ENCODE assay signal across 15 cellular contexts in the genomic region with DNA sequence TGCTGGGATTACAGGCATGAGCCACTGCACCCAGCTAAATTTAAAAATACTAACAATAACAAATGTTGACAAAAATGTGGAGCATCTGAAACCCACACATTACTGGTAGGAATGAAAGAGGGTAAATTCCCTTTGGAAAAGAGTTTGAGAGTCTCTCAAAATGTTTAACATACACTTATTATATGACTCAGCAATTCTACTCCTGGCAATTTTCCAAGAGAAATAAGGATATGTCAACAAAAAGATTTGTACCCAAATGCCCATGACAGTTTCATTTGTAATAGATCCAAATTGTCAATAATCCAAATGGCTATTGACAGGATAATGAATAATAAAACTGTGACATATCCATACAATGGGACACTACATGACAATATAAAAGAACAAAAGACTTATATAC. TPM values are rescaled to one million over a fixed set of nuclear protein-coding genes. Genes with fewer than 3 reads are reported as not detected.
A peak's percentile ranks its signal among the peaks of the same experiment; 100 is the strongest.
DNase-seq lines count a peak whose midpoint lies in the region; ATAC-seq, FAIRE-seq and TF ChIP-seq lines count a peak whose summit lies in the region.
"Had no signal": no experiment of that assay in that cellular context is flagged by ENCODE, and none has a peak within 500 bp of the region (broad histone marks: within the 10 kb centered on the region; RNA-seq: fewer than 3 reads in every experiment).

No MANE protein-coding gene starts in this region.

- H3K4me1 ChIP-seq in CD4-positive, alpha-beta memory T cell (ENCODE audit: insufficient read depth, low read length): peaks cover 61% of the 10 kb centered on the region
- no peaks in the 10 kb centered on the region for H3K4me1 ChIP-seq in H9 (ENCODE audit: insufficient read depth, low read length)

- no peaks in the 10 kb centered on the region for H4K20me1 ChIP-seq in H9 (ENCODE audit: control insufficient read depth, insufficient read depth, insufficient read length)

- no peaks in the 10 kb centered on the region for H3K27me3 Mint-ChIP-seq in CD4-positive, alpha-beta memory T cell
- H3K27me3 Mint-ChIP-seq in H9 (ENCODE audit: low read depth): no peaks in the 10 kb centered on the region

- H3K79me2 ChIP-seq in H9 (ENCODE audit: insufficient read depth, low read length): no peaks in the 10 kb centered on the region

- no peak overlapping the region for H2BK12ac ChIP-seq in H9 (ENCODE audit: insufficient read length, low read depth, low read length)

- no peaks in the 10 kb centered on the region for H3K23me2 ChIP-seq in H9 (ENCODE audit: insufficient read length, low read depth, low read length, poor library complexity, severe bottlenecking)

- no peaks in the 10 kb centered on the region for H3K9me3 ChIP-seq in CD4-positive, alpha-beta memory T cell (ENCODE audit: control insufficient read depth in 1 of 2, low read length in 2 of 2)
- no peaks in the 10 kb centered on the region for H3K9me3 ChIP-seq in H9 (ENCODE audit: control insufficient read depth, low read depth, low read length)
- H3K9me3 ChIP-seq: Peyer's patch had no signal

- peaks cover 41 to 79% of the 10 kb centered on the region in 2 donors for H3K36me3 Mint-ChIP-seq in CD4-positive, alpha-beta memory T cell
- H3K36me3 Mint-ChIP-seq in H9 (ENCODE audit: insufficient read depth in 1 of 3, low read depth in 3 of 3): no peaks in the 10 kb centered on the region

- H3K4ac ChIP-seq in H9 (ENCODE audit: low read depth, low read length): no peak overlapping the region

- H2BK5ac ChIP-seq in H9 (ENCODE audit: insufficient read length, low read length): no peak overlapping the region

- peak overlapping the region in 4 of 8 donors; percentile 13 to 64 (median 49) for H3K4me3 Mint-ChIP-seq in CD4-positive, alpha-beta memory T cell
- H3K4me3 Mint-ChIP-seq in H9: no peak overlapping the region
- H3K4me3 Mint-ChIP-seq: neural crest cell had no signal

- H4K5ac ChIP-seq in H9 (ENCODE audit: insufficient read length, low read depth, low read length): no peak overlapping the region

- H3K79me1 ChIP-seq in H9 (ENCODE audit: insufficient read depth, low read depth, low read length, poor library complexity, severe bottlenecking): no peaks in the 10 kb centered on the region

- no peak for TF ChIP-seq CTCF in H9 (conservative IDR thresholded peaks at IDR 0.05)

- H3K4me3 ChIP-seq in CD4-positive, alpha-beta memory T cell (ENCODE audit: low read length in 2 of 2): no peak overlapping the region
- H3K4me3 ChIP-seq: Peyer's patch had no signal

- no peak overlapping the region for H3K56ac ChIP-seq in H9 (ENCODE audit: insufficient read length, low read depth, low read length)

- no peak overlapping the region for H2BK120ac ChIP-seq in H9 (ENCODE audit: low read depth, low read length, poor library complexity, severe bottlenecking)

- H3T11ph ChIP-seq in H9 (ENCODE audit: low read length): no peak overlapping the region

- no peak for ATAC-seq in HG02870 (IDR thresholded peaks at IDR 0.05; ENCODE audit: unreplicated experiment)

- H4K8ac ChIP-seq in H9 (replicated peaks; ENCODE audit: insufficient read length, low read depth, low read length): no peak overlapping the region

- peaks cover 33 to 72% (median 49%) of the 10 kb centered on the region in 4 donors for H3K4me1 Mint-ChIP-seq in CD4-positive, alpha-beta memory T cell
- no peaks in the 10 kb centered on the region for H3K4me1 Mint-ChIP-seq in H9
- H3K4me1 Mint-ChIP-seq: neural crest cell had no signal

- POLR2A ChIA-PET in CD4-positive, alpha-beta memory T cell (lab: Charles Lee; ENCODE audit: partially characterized antibody): interaction anchor here (1.5 kb wide), 1 partner anchor 9 kb away, joined by 5 read pairs; a partner anchor contains a TSS

- peak; percentile 24 for FAIRE-seq in GM18507 (lab: Jason Lieb, UNC)
- FAIRE-seq: keratinocyte had no signal

- no peak overlapping the region for H3K23ac ChIP-seq in H9 (ENCODE audit: insufficient read length, low read depth, low read length)

- H3K9me3 Mint-ChIP-seq in CD4-positive, alpha-beta memory T cell: no peaks in the 10 kb centered on the region
- H3K9me3 Mint-ChIP-seq in H9: peaks cover 3 to 10% of the 10 kb centered on the region in 2 experiments; a peak in 3 of 5 replicates

- H3K18ac ChIP-seq in H9 (ENCODE audit: insufficient read length, low read depth, low read length): no peak overlapping the region

- H3K4me2 ChIP-seq in H9 (ENCODE audit: insufficient read depth, insufficient read length, low read length): no peak overlapping the region

- H3K27ac ChIP-seq in CD4-positive, alpha-beta memory T cell (ENCODE audit: low read depth, low read length): no peak overlapping the region
- H3K27ac ChIP-seq in H9 (ENCODE audit: insufficient read length, low read depth, low read length): no peak overlapping the region
- H3K27ac ChIP-seq: Peyer's patch had no signal

- H3K27me3 ChIP-seq in CD4-positive, alpha-beta memory T cell (ENCODE audit: insufficient read depth, low read length): no peaks in the 10 kb centered on the region
- no peaks in the 10 kb centered on the region for H3K27me3 ChIP-seq in H9 (ENCODE audit: insufficient read depth, low read length)
- H3K27me3 ChIP-seq: Peyer's patch had no signal

- no peak for DNase-seq in CD4-positive, alpha-beta memory T cell
- DNase-seq in GM18507 (ENCODE audit: extremely low spot score, insufficient read length, low read depth) (no peak), OCI-M1 (lab: John Stamatoyannopoulos, UW) (peak; percentile 56), glomerular endothelial cell (ENCODE audit: extremely low read depth, low read depth, low spot score) (peak; percentile 39), H9 (no peak), NOMO-1 treated with DMSO at 0.1 percent for 48 hours (lab: John Stamatoyannopoulos, UW; ENCODE audit: unreplicated experiment) (no peak), GM19240 (ENCODE audit: insufficient read length, low spot score) (no peak)
- DNase-seq: activated CD8-positive, alpha-beta memory T cell treated with anti-CD3 and anti-CD28 coated beads, Interleukin-2, amount 50 U/mL, for 4 hours; MV-4-11; Peyer's patch; stimulated activated naive CD4-positive, alpha-beta T cell treated with Interleukin-2 at 50 U/mL for 16 hours; T1000 had no signal

- no peak overlapping the region for H4K91ac ChIP-seq in H9 (ENCODE audit: insufficient read length, low read depth, low read length)

- CTCF ChIA-PET in CD4-positive, alpha-beta memory T cell (lab: Charles Lee; ENCODE audit: partially characterized antibody): interaction anchor here (1.8 kb wide), 1 partner anchor 9 kb away, joined by 6 read pairs; a partner anchor contains a TSS

- intact Hi-C loops in CD4-positive, alpha-beta memory T cell (cut with micrococcal nuclease): no loop called here

- H3K36me3 ChIP-seq in CD4-positive, alpha-beta memory T cell (ENCODE audit: insufficient read depth, low read length): peaks cover 43% of the 10 kb centered on the region

- peak overlapping the region in 6 of 7 donors; percentile 35 to 79 (median 72) for H3K27ac Mint-ChIP-seq in CD4-positive, alpha-beta memory T cell
- peak overlapping the region in 1 of 3 experiments; percentile 82; a peak in 3 of 7 replicates for H3K27ac Mint-ChIP-seq in H9

- H3K9ac ChIP-seq in H9 (ENCODE audit: extremely low read depth, insufficient read length, low read length): no peak overlapping the region

- H3K14ac ChIP-seq in H9 (ENCODE audit: insufficient read depth, low read length): no peak overlapping the region

- H2BK15ac ChIP-seq in H9 (ENCODE audit: low read depth, low read length): no peak overlapping the region

- no peak overlapping the region for H2AFZ ChIP-seq in H9 (ENCODE audit: low read length)

- no peak overlapping the region for H2BK20ac ChIP-seq in H9 (ENCODE audit: low read depth, low read length, poor library complexity, severe bottlenecking)

- no peak overlapping the region for H2AK5ac ChIP-seq in H9 (ENCODE audit: insufficient read length, low read length)

RNA-seq across cellular contexts. Expression of a gene that starts 9.0 kb away (rescaled TPM):
- total RNA-seq in CD4-positive, alpha-beta memory T cell: 100 to 1,000 TPM; 336 TPM
- 100 to 1,000 TPM; 441 to 503 TPM for polyA plus RNA-seq in CD4-positive, alpha-beta memory T cell
- 69.1 and 77.3 TPM in 2 replicates for total RNA-seq in glomerular endothelial cell
- total RNA-seq in H9 (2021): 1.1 and 1.2 TPM in 2 replicates

RNA-seq across cellular contexts. Expression of a gene that starts 58.5 kb away (rescaled TPM):
- not detected for total RNA-seq in CD4-positive, alpha-beta memory T cell
- under 1 TPM in 1 of 2 donors, not detected in 1; 0.08 TPM for polyA plus RNA-seq in CD4-positive, alpha-beta memory T cell
- total RNA-seq in glomerular endothelial cell: not detected in 2 replicates
- 0.04 and 0.15 TPM in 2 replicates for total RNA-seq in H9 (2021)
- total RNA-seq: neural crest cell, Peyer's patch had no signal
- polyA plus RNA-seq: keratinocyte had no signal

Comparison
In these comparisons a context has a peak if more than half of its experiments do, and no peak if none do; other contexts are left out.
1. DNase-seq: peak in OCI-M1 (single experiment) and glomerular endothelial cell (single experiment); none in CD4-positive, alpha-beta memory T cell (0 of 5), GM18507 (single experiment), H9 (single experiment), NOMO-1 treated with DMSO at 0.1 percent for 48 hours (single experiment) and GM19240 (single experiment).
2. RNA of a gene that starts 9.0 kb away (total RNA-seq): 336 TPM in CD4-positive, alpha-beta memory T cell and 69.1 to 77.3 TPM in glomerular endothelial cell; 1.1 to 1.2 TPM in H9; every median in the first group is over 10 times any median in the second.